ENCODE assay signal across 1 cellular context in the genomic region with DNA sequence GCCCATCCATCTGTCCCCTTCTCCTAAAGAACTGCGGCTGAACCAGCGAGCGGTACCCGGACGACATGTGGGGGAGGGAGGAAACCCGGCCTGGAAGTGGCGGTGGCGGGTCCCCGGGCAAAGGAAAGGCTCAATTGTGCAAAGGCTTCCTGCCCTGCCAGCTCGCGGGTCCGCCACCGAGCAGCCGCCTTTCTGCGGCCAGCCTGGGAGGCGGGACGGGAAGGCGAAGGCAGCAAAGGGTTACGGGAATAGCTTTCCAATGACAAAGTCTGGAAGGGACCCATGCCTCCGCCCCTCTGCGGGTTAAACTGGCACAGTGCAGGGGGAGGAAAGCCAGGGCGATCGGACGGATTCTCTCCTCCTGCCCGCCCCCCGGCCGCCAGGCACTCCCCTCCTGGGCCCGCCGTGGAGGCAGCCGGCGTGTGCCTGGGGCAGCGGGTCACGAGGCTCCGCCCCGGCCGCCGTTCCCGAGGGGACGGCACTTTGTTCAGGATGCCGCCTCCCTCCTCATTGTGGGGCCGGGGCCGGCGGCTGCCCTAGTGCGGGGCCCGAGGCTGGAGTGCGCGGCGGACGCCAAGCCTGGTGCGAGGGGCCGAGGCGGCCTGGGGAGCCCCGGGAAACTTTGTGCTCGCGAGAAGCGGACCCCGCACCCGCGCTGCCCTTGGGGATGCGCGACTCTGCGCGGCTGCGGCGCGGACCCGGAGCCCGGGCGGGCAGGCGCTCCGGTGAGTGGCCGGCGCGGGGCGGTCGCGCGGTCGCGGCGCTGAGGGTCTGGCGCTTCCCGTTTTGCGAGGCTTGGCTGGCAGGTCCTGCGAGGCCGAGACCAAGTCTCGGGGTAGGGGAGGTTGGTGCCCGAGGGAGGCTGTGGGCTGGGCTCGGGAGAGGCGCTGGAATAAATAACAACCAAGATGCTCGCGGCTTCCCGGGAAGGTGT.
TF ChIP-seq lines count a peak whose summit lies in the region.

NAV1 (plus strand) TSS at position 510 of the 934 bp plus-strand sequence. CDS start 83,758 bp downstream, outside the sequence.

TF ChIP-seq in SK-N-SH treated with all-trans-retinoic acid at 6 μM for 48 hours, 23 proteins besides CTCF, POLR2A, EP300 and RAD21 (continued from another document):
- TF ChIP-seq ZC3H10 (CRISPR knock-in tag; IDR thresholded peaks at IDR 0.05) (peak; percentile 37; the same call in 1 of the 2 replicates), ZFP3 (CRISPR knock-in tag; IDR thresholded peaks at IDR 0.05) (0 out of 2 replicates have a peak, but pooled peaks have one; percentile 19)
TF ChIP-seq in SK-N-SH treated with all-trans-retinoic acid at 6 μM for 48 hours: peak in this region for 2.
